ENCODE assay signal across 8 cellular contexts in genomic region chr11:95231881-95232605, GRCh38. TPM values are rescaled to one million over a fixed set of nuclear protein-coding genes. Genes with fewer than 3 reads are reported as not detected.
DNase-seq lines count a peak whose midpoint lies in the region; ATAC-seq and TF ChIP-seq lines count a peak whose summit lies in the region.

No MANE protein-coding gene starts in this region.

- H3K9me3 Mint-ChIP-seq in H9, result no peaks in the 10 kb centered on the region; a peak in 2 of 5 replicates
- no peaks in the 10 kb centered on the region for H3K9me3 Mint-ChIP-seq in activated CD8-positive, alpha-beta T cell treated with anti-CD3 and anti-CD28 coated beads, Interleukin-2, amount 10 ng/mL, durations not matched to agents 7 days and 5 days (ENCODE audit: insufficient read depth)
- no peaks in the 10 kb centered on the region for H3K9me3 Mint-ChIP-seq in effector memory CD8-positive, alpha-beta T cell
- H3K9me3 Mint-ChIP-seq in memory B cell, result no peaks in the 10 kb centered on the region

- H3K18ac ChIP-seq in H9 (ENCODE audit: insufficient read length, low read depth, low read length), result peak overlapping the region; percentile 60

- H3K9ac ChIP-seq in DND-41 (ENCODE audit: low read depth, low read length) (no peak overlapping the region), H9 (ENCODE audit: extremely low read depth, insufficient read length, low read length) (peak overlapping the region; percentile 82)

- peak overlapping the region; percentile 77; the same call in 1 of the 2 replicates for H3K14ac ChIP-seq in H9 (ENCODE audit: insufficient read depth, low read length)

- H3K27ac ChIP-seq in DND-41 (ENCODE audit: low read length) (no peak overlapping the region), H9 (ENCODE audit: insufficient read length, low read depth, low read length) (no peak overlapping the region)

- H3K79me2 ChIP-seq in DND-41 (ENCODE audit: insufficient read depth, low read length) (no peaks in the 10 kb centered on the region), H9 (ENCODE audit: insufficient read depth, low read length) (no peaks in the 10 kb centered on the region)

- H3T11ph ChIP-seq in H9 (ENCODE audit: low read length), result no peak overlapping the region

- CTCF ChIA-PET in activated CD8-positive, alpha-beta T cell treated with anti-CD3 and anti-CD28 coated beads, Interleukin-2, amount 10 ng/mL, durations not matched to agents 7 days and 5 days (lab: Charles Lee), result interaction anchor here (0.7 to 5.7 kb wide), 29 partner anchors 12 to 1156 kb away, joined by 3 to 112 read pairs (median 3); partner anchors contain the start of genes CEP57 and FAM76B

- H4K91ac ChIP-seq in H9 (ENCODE audit: insufficient read length, low read depth, low read length), result no peak overlapping the region

- H2AFZ ChIP-seq in DND-41 (ENCODE audit: low read depth, low read length), result peak overlapping the region; percentile 31
- peak overlapping the region; percentile 23 for H2AFZ ChIP-seq in H9 (ENCODE audit: low read length)

- H3K4me1 Mint-ChIP-seq in H9 (peaks cover 48 to 53% of the 10 kb centered on the region in 2 experiments), memory B cell (peaks cover 23% of the 10 kb centered on the region)
- peaks cover 39% of the 10 kb centered on the region for H3K4me1 Mint-ChIP-seq in activated CD8-positive, alpha-beta T cell treated with anti-CD3 and anti-CD28 coated beads, Interleukin-2, amount 10 ng/mL, durations not matched to agents 7 days and 5 days (ENCODE audit: low read depth)
- peaks cover 17 to 30% of the 10 kb centered on the region in 2 donors for H3K4me1 Mint-ChIP-seq in effector memory CD8-positive, alpha-beta T cell (ENCODE audit: low read depth in 2 of 2)

- no peak overlapping the region for H2AK5ac ChIP-seq in H9 (ENCODE audit: insufficient read length, low read length)

- no peak overlapping the region for H3K56ac ChIP-seq in H9 (ENCODE audit: insufficient read length, low read depth, low read length)

- H3K27ac Mint-ChIP-seq in H9 (0 out of 7 replicates have a peak overlapping the region, but pooled peaks of 1 of the 3 experiments have one; percentile 9), memory B cell (no peak overlapping the region)
- no peak overlapping the region for H3K27ac Mint-ChIP-seq in activated CD8-positive, alpha-beta T cell treated with anti-CD3 and anti-CD28 coated beads, Interleukin-2, amount 10 ng/mL, durations not matched to agents 7 days and 5 days
- H3K27ac Mint-ChIP-seq in effector memory CD8-positive, alpha-beta T cell, result no peak overlapping the region

- no peak overlapping the region for H3K4me3 Mint-ChIP-seq in H9
- H3K4me3 Mint-ChIP-seq in activated CD8-positive, alpha-beta T cell treated with anti-CD3 and anti-CD28 coated beads, Interleukin-2, amount 10 ng/mL, durations not matched to agents 7 days and 5 days, result no peak overlapping the region
- no peak overlapping the region for H3K4me3 Mint-ChIP-seq in effector memory CD8-positive, alpha-beta T cell
- H3K4me3 Mint-ChIP-seq in memory B cell, result no peak overlapping the region

- no peaks in the 10 kb centered on the region for H3K79me1 ChIP-seq in H9 (ENCODE audit: insufficient read depth, low read depth, low read length, poor library complexity, severe bottlenecking)

- H3K4me2 ChIP-seq in DND-41 (ENCODE audit: insufficient read depth, low read length), result peak overlapping the region; percentile 70
- H3K4me2 ChIP-seq in H9 (ENCODE audit: insufficient read depth, insufficient read length, low read length), result peak overlapping the region; percentile 97

- H3K9me3 ChIP-seq in DND-41 (ENCODE audit: insufficient read depth, low read length, severe bottlenecking) (no peaks in the 10 kb centered on the region), H9 (ENCODE audit: control insufficient read depth, low read depth, low read length) (no peaks in the 10 kb centered on the region)

- TF ChIP-seq CTCF in DND-41 (IDR thresholded peaks at IDR 0.05; ENCODE audit: borderline replicate concordance, extremely low read depth, low read length, poor library complexity, severe bottlenecking) (no peak), H9 (conservative IDR thresholded peaks at IDR 0.05) (no peak)

- DNase-seq in DND-41 (no peak), H9 (peak; percentile 87), NCI-H2171 (lab: John Stamatoyannopoulos, UW) (peak; percentile 19), memory B cell (ENCODE audit: low spot score in 2 of 2) (peak; percentile 63 to 64), EL (no peak)
- peak; percentile 79 for DNase-seq in activated CD8-positive, alpha-beta T cell treated with anti-CD3 and anti-CD28 coated beads, Interleukin-2, amount 10 ng/mL, durations not matched to agents 7 days and 5 days
- DNase-seq in effector memory CD8-positive, alpha-beta T cell, result peak; percentile 43 to 44 (median 43)
- DNase-seq in stimulated activated CD4-positive, alpha-beta T cell treated with anti-CD3 and anti-CD28 coated beads, TNF-alpha, amount 100 ng/mL, for 48 hours (ENCODE audit: low read depth in 3 of 3), result peak; percentile 37 to 63 (median 54)

- H3K27me3 Mint-ChIP-seq in H9 (ENCODE audit: low read depth) (peaks cover 8% of the 10 kb centered on the region), memory B cell (no peaks in the 10 kb centered on the region)
- peaks cover 2% of the 10 kb centered on the region for H3K27me3 Mint-ChIP-seq in activated CD8-positive, alpha-beta T cell treated with anti-CD3 and anti-CD28 coated beads, Interleukin-2, amount 10 ng/mL, durations not matched to agents 7 days and 5 days (ENCODE audit: low read depth)
- no peaks in the 10 kb centered on the region for H3K27me3 Mint-ChIP-seq in effector memory CD8-positive, alpha-beta T cell

- H3K36me3 Mint-ChIP-seq in H9 (ENCODE audit: insufficient read depth in 1 of 3, low read depth in 3 of 3), result no peaks in the 10 kb centered on the region
- peaks cover 9% of the 10 kb centered on the region for H3K36me3 Mint-ChIP-seq in activated CD8-positive, alpha-beta T cell treated with anti-CD3 and anti-CD28 coated beads, Interleukin-2, amount 10 ng/mL, durations not matched to agents 7 days and 5 days (ENCODE audit: low read depth)
- peaks cover 11% of the 10 kb centered on the region for H3K36me3 Mint-ChIP-seq in effector memory CD8-positive, alpha-beta T cell (ENCODE audit: insufficient read depth)
- no peaks in the 10 kb centered on the region for H3K36me3 Mint-ChIP-seq in memory B cell

- no peak overlapping the region for H2BK20ac ChIP-seq in H9 (ENCODE audit: low read depth, low read length, poor library complexity, severe bottlenecking)

- peaks cover 17% of the 10 kb centered on the region for H3K23me2 ChIP-seq in H9 (ENCODE audit: insufficient read length, low read depth, low read length, poor library complexity, severe bottlenecking)

- no peak overlapping the region for H4K8ac ChIP-seq in H9 (replicated peaks; ENCODE audit: insufficient read length, low read depth, low read length)

- no peak overlapping the region for H3K23ac ChIP-seq in H9 (ENCODE audit: insufficient read length, low read depth, low read length)

- no CpG with 5 or more reads among the region's 35 CpGs for WGBS in H9 (ENCODE audit: extremely low coverage, insufficient read length, low lambda C conversion rate)

- H4K20me1 ChIP-seq in DND-41 (ENCODE audit: insufficient read depth, low read length), result no peaks in the 10 kb centered on the region
- H4K20me1 ChIP-seq in H9 (ENCODE audit: control insufficient read depth, insufficient read depth, insufficient read length), result no peaks in the 10 kb centered on the region

- peak overlapping the region; percentile 77 for H4K5ac ChIP-seq in H9 (ENCODE audit: insufficient read length, low read depth, low read length)

- H3K4me3 ChIP-seq in DND-41 (ENCODE audit: low read depth in 1 of 2, low read length in 2 of 2), result peak overlapping the region in 1 of 2 experiments; percentile 44; a peak in 3 of 4 replicates

- no peak overlapping the region for H2BK15ac ChIP-seq in H9 (ENCODE audit: low read depth, low read length)

- H2BK120ac ChIP-seq in H9 (ENCODE audit: low read depth, low read length, poor library complexity, severe bottlenecking), result peak overlapping the region; percentile 92

- no peaks in the 10 kb centered on the region for H3K36me3 ChIP-seq in DND-41 (ENCODE audit: insufficient read depth, low read length)

- peaks cover 22% of the 10 kb centered on the region for H3K4me1 ChIP-seq in DND-41 (ENCODE audit: insufficient read depth, low read length)
- 0 out of 2 replicates have a peak, but pooled peaks cover 2% of the 10 kb centered on the region for H3K4me1 ChIP-seq in H9 (ENCODE audit: insufficient read depth, low read length)

- POLR2A ChIA-PET in activated CD8-positive, alpha-beta T cell treated with anti-CD3 and anti-CD28 coated beads, Interleukin-2, amount 10 ng/mL, durations not matched to agents 7 days and 5 days (lab: Charles Lee), result interaction anchor here (0.7 to 4.7 kb wide), 39 partner anchors 9 to 1158 kb away, joined by 3 to 72 read pairs (median 4); partner anchors contain the start of genes CCDC82, CEP57, CWC15 and ENDOD1

- peaks cover 61% of the 10 kb centered on the region for H3K27me3 ChIP-seq in DND-41 (ENCODE audit: insufficient read depth, low read length, poor library complexity)
- no peaks in the 10 kb centered on the region; the same call in 1 of the 2 replicates for H3K27me3 ChIP-seq in H9 (ENCODE audit: insufficient read depth, low read length)

- H2BK5ac ChIP-seq in H9 (ENCODE audit: insufficient read length, low read length), result no peak overlapping the region

- no peak overlapping the region for H3K4ac ChIP-seq in H9 (ENCODE audit: low read depth, low read length)

- no peak for ATAC-seq in DND-41 (ENCODE audit: insufficient read depth, low read depth)
- peak; percentile 25 for ATAC-seq in activated CD8-positive, alpha-beta T cell treated with anti-CD3 and anti-CD28 coated beads, Interleukin-2, amount 10 ng/mL, durations not matched to agents 7 days and 5 days
- peak; percentile 17 for ATAC-seq in effector memory CD8-positive, alpha-beta T cell (replicated peaks)
- peak; percentile 26 for ATAC-seq in memory B cell (ENCODE audit: low read depth)

- no peak overlapping the region for H2BK12ac ChIP-seq in H9 (ENCODE audit: insufficient read length, low read depth, low read length)

RNA-seq across cellular contexts. Expression of gene SESN3, which starts 1.0 kb away (rescaled TPM):
- total RNA-seq in H9 (2021), result 32.0 and 36.8 TPM in 2 replicates
- total RNA-seq in activated CD8-positive, alpha-beta T cell treated with anti-CD3 and anti-CD28 coated beads, Interleukin-2, amount 10 ng/mL, durations not matched to agents 7 days and 5 days, result 10 to 100 TPM; 29.1 to 31.5 TPM

Comparison
In these comparisons a context has a peak if more than half of its experiments do, and no peak if none do; other contexts are left out.
1. DNase-seq: peak in H9 (single experiment), NCI-H2171 (single experiment), activated CD8-positive, alpha-beta T cell treated with anti-CD3 and anti-CD28 coated beads, Interleukin-2, amount 10 ng/mL, durations not matched to agents 7 days and 5 days (single experiment), effector memory CD8-positive, alpha-beta T cell (3 of 3), memory B cell (2 of 2) and stimulated activated CD4-positive, alpha-beta T cell treated with anti-CD3 and anti-CD28 coated beads, TNF-alpha, amount 100 ng/mL, for 48 hours (3 of 3); none in DND-41 (single experiment) and EL (single experiment).